Comparison of ENCODE assay signal across 19 cellular contexts in genomic region chr12:2547273-2548044, GRCh38.
"Had no signal": no experiment of that assay in that cellular context is flagged by ENCODE, and none has a peak within 500 bp of the region (broad histone marks: within the 10 kb centered on the region; RNA-seq: fewer than 3 reads in every experiment).

No MANE protein-coding gene starts in this region.

- ATAC-seq: gastrocnemius medialis; mucosa of descending colon; natural killer cell; stimulated activated naive B cell treated with anti-CD40 and anti-IgM and Interleukin-4, amounts not matched to agents 10 μg/mL and 1 μg/mL and 100 μg/mL, for 72 hours had no signal

- H3K4me1 ChIP-seq: ascending aorta, gastrocnemius medialis, parathyroid adenoma, thyroid gland, uterus had no signal

- H3K27ac ChIP-seq: ascending aorta, gastrocnemius medialis, neutrophil, parathyroid adenoma, skin epidermis, thyroid gland, uterus, WERI-Rb-1 had no signal

- H3K27me3 ChIP-seq: ascending aorta, gastrocnemius medialis, neutrophil, thyroid gland, uterus had no signal

- H3K36me3 ChIP-seq: gastrocnemius medialis, neutrophil, thyroid gland, uterus, WERI-Rb-1 had no signal

- H3K4me3 ChIP-seq: ascending aorta, gastrocnemius medialis, mucosa of descending colon, skin epidermis, thyroid gland, uterus had no signal

- DNase-seq: activated CD4-positive, alpha-beta T cell treated with anti-CD3 and anti-CD28 coated beads, Interleukin-2, amount 50 U/mL, for 48 hours; activated naive CD4-positive, alpha-beta T cell treated with anti-CD3 and anti-CD28 coated beads for 36 hours; erythroblast; gastrocnemius medialis; left cardiac atrium; mammary epithelial cell; mucosa of descending colon; natural killer cell; stimulated activated CD4-positive, alpha-beta T cell treated with anti-CD3 and anti-CD28 coated beads, Interleukin-15, amount 100 ng/mL, for 24 hours; stimulated activated CD4-positive, alpha-beta T cell treated with anti-CD3 and anti-CD28 coated beads, Interleukin-4, amount 100 ng/mL, for 1 hour; stimulated activated naive B cell treated with anti-CD40 and anti-IgM and Interleukin-4, amounts not matched to agents 10 μg/mL and 1 μg/mL and 100 μg/mL, for 72 hours; T1000; thyroid gland; uterus had no signal

- H3K9me3 ChIP-seq: ascending aorta, gastrocnemius medialis, mucosa of descending colon, neutrophil, thyroid gland, uterus had no signal
